2 cellular contexts compared by ENCODE assay signal in the genomic region with DNA sequence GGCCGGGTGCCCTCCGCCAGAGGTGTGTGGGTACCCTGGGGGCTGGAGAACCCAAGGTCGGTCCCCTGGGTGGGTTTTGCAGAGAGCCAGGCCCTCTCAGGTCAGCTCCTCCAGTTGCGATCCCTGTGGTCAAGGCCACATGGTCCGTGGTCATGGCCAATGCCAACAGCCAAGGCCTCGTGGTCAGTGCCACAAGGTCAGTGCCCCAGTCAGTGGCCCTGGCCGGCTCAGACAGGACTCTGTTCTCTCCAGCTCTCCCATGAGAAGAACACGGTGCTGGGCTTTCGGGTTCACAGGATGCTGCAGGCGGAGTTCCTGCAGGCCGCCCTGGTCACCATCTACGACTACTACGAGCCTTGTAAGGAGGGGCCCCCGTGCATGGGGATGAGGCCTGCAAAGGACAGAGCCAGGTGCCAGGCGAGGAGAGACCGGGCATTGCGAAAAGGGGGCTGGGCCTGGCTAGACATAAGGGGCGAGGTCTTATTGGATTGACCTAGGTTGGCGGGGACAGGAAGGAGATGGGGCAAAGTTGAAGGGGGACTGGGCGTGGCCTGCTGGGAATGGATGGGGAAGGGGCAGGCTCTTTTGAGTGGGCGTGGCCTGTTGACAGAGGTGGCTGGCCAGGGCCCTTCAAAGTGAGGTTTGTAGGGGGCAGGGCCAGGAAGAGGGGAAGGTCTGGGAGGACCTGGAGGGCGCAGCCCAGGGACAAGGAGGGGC.
TF ChIP-seq lines count a peak whose summit lies in the region.

No MANE protein-coding gene starts in this region.

TF ChIP-seq in GM23338, 12 proteins besides CTCF, POLR2A, EP300 and RAD21 (continues in another document):
- TF ChIP-seq, protein P1, sequence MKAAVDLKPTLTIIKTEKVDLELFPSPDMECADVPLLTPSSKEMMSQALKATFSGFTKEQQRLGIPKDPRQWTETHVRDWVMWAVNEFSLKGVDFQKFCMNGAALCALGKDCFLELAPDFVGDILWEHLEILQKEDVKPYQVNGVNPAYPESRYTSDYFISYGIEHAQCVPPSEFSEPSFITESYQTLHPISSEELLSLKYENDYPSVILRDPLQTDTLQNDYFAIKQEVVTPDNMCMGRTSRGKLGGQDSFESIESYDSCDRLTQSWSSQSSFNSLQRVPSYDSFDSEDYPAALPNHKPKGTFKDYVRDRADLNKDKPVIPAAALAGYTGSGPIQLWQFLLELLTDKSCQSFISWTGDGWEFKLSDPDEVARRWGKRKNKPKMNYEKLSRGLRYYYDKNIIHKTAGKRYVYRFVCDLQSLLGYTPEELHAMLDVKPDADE (IDR thresholded peaks at IDR 0.05): no peak
- TF ChIP-seq, protein P2, sequence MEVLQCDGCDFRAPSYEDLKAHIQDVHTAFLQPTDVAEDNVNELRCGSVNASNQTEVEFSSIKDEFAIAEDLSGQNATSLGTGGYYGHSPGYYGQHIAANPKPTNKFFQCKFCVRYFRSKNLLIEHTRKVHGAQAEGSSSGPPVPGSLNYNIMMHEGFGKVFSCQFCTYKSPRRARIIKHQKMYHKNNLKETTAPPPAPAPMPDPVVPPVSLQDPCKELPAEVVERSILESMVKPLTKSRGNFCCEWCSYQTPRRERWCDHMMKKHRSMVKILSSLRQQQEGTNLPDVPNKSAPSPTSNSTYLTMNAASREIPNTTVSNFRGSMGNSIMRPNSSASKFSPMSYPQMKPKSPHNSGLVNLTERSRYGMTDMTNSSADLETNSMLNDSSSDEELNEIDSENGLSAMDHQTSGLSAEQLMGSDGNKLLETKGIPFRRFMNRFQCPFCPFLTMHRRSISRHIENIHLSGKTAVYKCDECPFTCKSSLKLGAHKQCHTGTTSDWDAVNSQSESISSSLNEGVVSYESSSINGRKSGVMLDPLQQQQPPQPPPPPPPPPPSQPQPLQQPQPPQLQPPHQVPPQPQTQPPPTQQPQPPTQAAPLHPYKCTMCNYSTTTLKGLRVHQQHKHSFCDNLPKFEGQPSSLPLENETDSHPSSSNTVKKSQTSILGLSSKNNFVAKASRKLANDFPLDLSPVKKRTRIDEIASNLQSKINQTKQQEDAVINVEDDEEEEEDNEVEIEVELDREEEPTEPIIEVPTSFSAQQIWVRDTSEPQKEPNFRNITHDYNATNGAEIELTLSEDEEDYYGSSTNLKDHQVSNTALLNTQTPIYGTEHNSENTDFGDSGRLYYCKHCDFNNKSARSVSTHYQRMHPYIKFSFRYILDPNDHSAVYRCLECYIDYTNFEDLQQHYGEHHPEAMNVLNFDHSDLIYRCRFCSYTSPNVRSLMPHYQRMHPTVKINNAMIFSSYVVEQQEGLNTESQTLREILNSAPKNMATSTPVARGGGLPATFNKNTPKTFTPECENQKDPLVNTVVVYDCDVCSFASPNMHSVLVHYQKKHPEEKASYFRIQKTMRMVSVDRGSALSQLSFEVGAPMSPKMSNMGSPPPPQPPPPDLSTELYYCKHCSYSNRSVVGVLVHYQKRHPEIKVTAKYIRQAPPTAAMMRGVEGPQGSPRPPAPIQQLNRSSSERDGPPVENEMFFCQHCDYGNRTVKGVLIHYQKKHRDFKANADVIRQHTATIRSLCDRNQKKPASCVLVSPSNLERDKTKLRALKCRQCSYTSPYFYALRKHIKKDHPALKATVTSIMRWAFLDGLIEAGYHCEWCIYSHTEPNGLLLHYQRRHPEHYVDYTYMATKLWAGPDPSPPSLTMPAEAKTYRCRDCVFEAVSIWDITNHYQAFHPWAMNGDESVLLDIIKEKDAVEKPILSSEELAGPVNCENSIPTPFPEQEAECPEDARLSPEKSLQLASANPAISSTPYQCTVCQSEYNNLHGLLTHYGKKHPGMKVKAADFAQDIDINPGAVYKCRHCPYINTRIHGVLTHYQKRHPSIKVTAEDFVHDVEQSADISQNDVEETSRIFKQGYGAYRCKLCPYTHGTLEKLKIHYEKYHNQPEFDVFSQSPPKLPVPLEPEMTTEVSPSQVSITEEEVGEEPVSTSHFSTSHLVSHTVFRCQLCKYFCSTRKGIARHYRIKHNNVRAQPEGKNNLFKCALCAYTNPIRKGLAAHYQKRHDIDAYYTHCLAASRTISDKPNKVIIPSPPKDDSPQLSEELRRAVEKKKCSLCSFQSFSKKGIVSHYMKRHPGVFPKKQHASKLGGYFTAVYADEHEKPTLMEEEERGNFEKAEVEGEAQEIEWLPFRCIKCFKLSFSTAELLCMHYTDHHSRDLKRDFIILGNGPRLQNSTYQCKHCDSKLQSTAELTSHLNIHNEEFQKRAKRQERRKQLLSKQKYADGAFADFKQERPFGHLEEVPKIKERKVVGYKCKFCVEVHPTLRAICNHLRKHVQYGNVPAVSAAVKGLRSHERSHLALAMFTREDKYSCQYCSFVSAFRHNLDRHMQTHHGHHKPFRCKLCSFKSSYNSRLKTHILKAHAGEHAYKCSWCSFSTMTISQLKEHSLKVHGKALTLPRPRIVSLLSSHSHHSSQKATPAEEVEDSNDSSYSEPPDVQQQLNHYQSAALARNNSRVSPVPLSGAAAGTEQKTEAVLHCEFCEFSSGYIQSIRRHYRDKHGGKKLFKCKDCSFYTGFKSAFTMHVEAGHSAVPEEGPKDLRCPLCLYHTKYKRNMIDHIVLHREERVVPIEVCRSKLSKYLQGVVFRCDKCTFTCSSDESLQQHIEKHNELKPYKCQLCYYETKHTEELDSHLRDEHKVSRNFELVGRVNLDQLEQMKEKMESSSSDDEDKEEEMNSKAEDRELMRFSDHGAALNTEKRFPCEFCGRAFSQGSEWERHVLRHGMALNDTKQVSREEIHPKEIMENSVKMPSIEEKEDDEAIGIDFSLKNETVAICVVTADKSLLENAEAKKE (CRISPR knock-in tag; IDR thresholded peaks at IDR 0.05): no peak
- no peak for TF ChIP-seq EZH2phosphoT487 (IDR thresholded peaks at IDR 0.05; ENCODE audit: unreplicated experiment)
- no peak for TF ChIP-seq JUNB (IDR thresholded peaks at IDR 0.05; ENCODE audit: unreplicated experiment)
- TF ChIP-seq POLR2AphosphoS5 (IDR thresholded peaks at IDR 0.05; ENCODE audit: low read depth): no peak
- no peak for TF ChIP-seq ZNF114 (CRISPR knock-in tag; IDR thresholded peaks at IDR 0.05)
- TF ChIP-seq STAT1 (IDR thresholded peaks at IDR 0.05; ENCODE audit: unreplicated experiment): no peak
- TF ChIP-seq, protein P3, sequence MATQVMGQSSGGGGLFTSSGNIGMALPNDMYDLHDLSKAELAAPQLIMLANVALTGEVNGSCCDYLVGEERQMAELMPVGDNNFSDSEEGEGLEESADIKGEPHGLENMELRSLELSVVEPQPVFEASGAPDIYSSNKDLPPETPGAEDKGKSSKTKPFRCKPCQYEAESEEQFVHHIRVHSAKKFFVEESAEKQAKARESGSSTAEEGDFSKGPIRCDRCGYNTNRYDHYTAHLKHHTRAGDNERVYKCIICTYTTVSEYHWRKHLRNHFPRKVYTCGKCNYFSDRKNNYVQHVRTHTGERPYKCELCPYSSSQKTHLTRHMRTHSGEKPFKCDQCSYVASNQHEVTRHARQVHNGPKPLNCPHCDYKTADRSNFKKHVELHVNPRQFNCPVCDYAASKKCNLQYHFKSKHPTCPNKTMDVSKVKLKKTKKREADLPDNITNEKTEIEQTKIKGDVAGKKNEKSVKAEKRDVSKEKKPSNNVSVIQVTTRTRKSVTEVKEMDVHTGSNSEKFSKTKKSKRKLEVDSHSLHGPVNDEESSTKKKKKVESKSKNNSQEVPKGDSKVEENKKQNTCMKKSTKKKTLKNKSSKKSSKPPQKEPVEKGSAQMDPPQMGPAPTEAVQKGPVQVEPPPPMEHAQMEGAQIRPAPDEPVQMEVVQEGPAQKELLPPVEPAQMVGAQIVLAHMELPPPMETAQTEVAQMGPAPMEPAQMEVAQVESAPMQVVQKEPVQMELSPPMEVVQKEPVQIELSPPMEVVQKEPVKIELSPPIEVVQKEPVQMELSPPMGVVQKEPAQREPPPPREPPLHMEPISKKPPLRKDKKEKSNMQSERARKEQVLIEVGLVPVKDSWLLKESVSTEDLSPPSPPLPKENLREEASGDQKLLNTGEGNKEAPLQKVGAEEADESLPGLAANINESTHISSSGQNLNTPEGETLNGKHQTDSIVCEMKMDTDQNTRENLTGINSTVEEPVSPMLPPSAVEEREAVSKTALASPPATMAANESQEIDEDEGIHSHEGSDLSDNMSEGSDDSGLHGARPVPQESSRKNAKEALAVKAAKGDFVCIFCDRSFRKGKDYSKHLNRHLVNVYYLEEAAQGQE (IDR thresholded peaks at IDR 0.05; ENCODE audit: unreplicated experiment): no peak

TF ChIP-seq in H1, 55 proteins besides CTCF, POLR2A, EP300 and RAD21:
- TF ChIP-seq BRCA1 (IDR thresholded peaks at IDR 0.05; ENCODE audit: low read depth, low read length): no peak
- TF ChIP-seq CEBPB (IDR thresholded peaks at IDR 0.05; ENCODE audit: low read depth, low read length): 0 out of 2 replicates have a peak, but pooled peaks have one; percentile 12
- TF ChIP-seq SIRT6 (IDR thresholded peaks at IDR 0.05; ENCODE audit: low read length): no peak
- no peak for TF ChIP-seq EZH2 (IDR thresholded peaks at IDR 0.05; ENCODE audit: low read depth, low read length, severe bottlenecking)
- TF ChIP-seq SP2 (IDR thresholded peaks at IDR 0.05; ENCODE audit: low read length): no peak
